ENCODE assay signal across 8 cellular contexts in the genomic region with DNA sequence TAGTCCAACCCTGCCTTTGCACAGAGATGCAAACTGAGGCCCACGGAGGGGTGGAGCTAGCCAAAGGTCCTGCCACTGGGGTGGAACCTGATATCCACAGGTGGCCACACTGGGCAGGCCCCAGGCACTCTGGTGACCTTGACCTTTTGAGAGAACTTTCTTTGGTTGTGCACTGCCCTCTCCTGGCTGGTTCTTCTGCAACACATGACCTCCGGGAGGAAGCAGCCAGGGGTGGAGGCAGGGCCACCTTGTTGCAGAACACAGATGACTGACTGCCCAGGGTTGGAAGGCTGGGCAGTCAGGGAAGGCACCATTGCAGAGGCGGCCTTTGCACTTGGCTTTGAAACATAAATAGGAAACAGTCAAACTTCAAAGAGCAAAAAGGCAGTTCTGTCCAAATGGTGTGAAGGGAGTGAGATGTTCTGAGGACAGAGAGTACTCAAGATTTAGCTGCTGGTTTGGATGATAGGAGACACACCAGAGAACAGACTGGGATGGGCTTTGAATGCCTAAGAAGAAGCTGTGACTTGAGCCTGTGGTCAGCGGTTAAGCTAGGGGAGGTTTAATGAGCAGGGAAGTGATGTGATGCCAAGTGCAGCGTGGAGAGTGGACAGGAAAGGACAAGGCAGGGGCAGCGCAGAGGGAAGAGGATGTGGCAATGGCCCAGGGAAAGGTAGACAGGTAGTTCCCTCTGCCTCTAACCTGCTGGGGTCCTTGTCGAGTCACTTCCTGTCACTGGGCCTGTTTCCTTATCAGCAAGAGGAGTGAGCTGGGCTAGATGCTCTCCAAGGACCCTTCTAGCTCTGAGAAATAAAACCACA. TPM values are rescaled to one million over a fixed set of nuclear protein-coding genes. Genes with fewer than 3 reads are reported as not detected.
DNase-seq lines count a peak whose midpoint lies in the region; ATAC-seq and TF ChIP-seq lines count a peak whose summit lies in the region.

No MANE protein-coding gene starts in this region.

- DNase-seq in Daoy (ENCODE audit: low read depth): peak; percentile 72
- peak; percentile 86 for DNase-seq in SK-MEL-5 (ENCODE audit: low read depth, low spot score)
- DNase-seq in amniotic stem cell (lab: John Stamatoyannopoulos, UW): peak; percentile 2
- DNase-seq in left ventricle myocardium inferior: peak; percentile 63
- DNase-seq in pulmonary artery endothelial cell (ENCODE audit: low read depth, low spot score): peak; percentile 5
- DNase-seq in NCI-H446 treated with DMSO at 0.1 percent for 48 hours (lab: John Stamatoyannopoulos, UW): no peak

- no peaks in the 10 kb centered on the region for H3K9me3 ChIP-seq in left ventricle myocardium inferior (replicated peaks)

- intact Hi-C loops in left ventricle myocardium inferior (cut with micrococcal nuclease): loop anchor here (10.0 kb wide), 1 partner anchor 196 kb away; a partner anchor contains a TSS

- TF ChIP-seq CTCF in left ventricle myocardium inferior (IDR thresholded peaks at IDR 0.05; ENCODE audit: borderline replicate concordance): peak; percentile 63

- no peaks in the 10 kb centered on the region for H3K27me3 ChIP-seq in left ventricle myocardium inferior (ENCODE audit: low read depth)

- no peak overlapping the region for H3K27ac ChIP-seq in left ventricle myocardium inferior (replicated peaks)

- peaks cover 7% of the 10 kb centered on the region for H3K4me1 ChIP-seq in left ventricle myocardium inferior

- H3K4me3 ChIP-seq in left ventricle myocardium inferior: no peak overlapping the region

- no peaks in the 10 kb centered on the region for H3K36me3 ChIP-seq in left ventricle myocardium inferior

- peak; percentile 72 for ATAC-seq in GM21360 (IDR thresholded peaks at IDR 0.05; ENCODE audit: unreplicated experiment)
- ATAC-seq in HG03571 (IDR thresholded peaks at IDR 0.05; ENCODE audit: unreplicated experiment): peak; percentile 80

- in situ Hi-C loops in SK-MEL-5 (cut with HindIII; ENCODE audit: low pct_unique_long_range_greater_than_20kb, low sequenced_read_pairs): no loop called here

RNA-seq across cellular contexts. Expression of a gene that starts 6.8 kb away (rescaled TPM):
- total RNA-seq in Daoy (2014; rRNA removed; shearing (Covaris generic)): 84.9 and 90.0 TPM in 2 replicates
- 20.8 and 25.7 TPM in 2 replicates for total RNA-seq in SK-MEL-5 (2014; rRNA removed; shearing (Covaris generic))
- 33.9 and 41.4 TPM in 2 replicates for polyA plus RNA-seq in SK-MEL-5 (2015; cell fraction: cytosol; rRNA removed)
- 48.1 and 58.7 TPM in 2 replicates for polyA plus RNA-seq in SK-MEL-5 (2015; cell fraction: nucleus; rRNA removed)
- total RNA-seq in left ventricle myocardium inferior: 19.3 TPM
- 20.0 and 41.1 TPM in 2 replicates for total RNA-seq in pulmonary artery endothelial cell

RNA-seq across cellular contexts. Expression of a gene that starts 48.0 kb away (rescaled TPM):
- total RNA-seq in Daoy (2014; rRNA removed; shearing (Covaris generic)): 4.5 and 9.4 TPM in 2 replicates
- total RNA-seq in SK-MEL-5 (2014; rRNA removed; shearing (Covaris generic)): not detected in 2 replicates
- polyA plus RNA-seq in SK-MEL-5 (2015; cell fraction: cytosol; rRNA removed): 0.21 TPM in 1 of 2 replicates, not detected in the other
- not detected in 2 replicates for polyA plus RNA-seq in SK-MEL-5 (2015; cell fraction: nucleus; rRNA removed)
- total RNA-seq in left ventricle myocardium inferior: 0.16 TPM
- 0.04 TPM in 1 of 2 replicates, not detected in the other for total RNA-seq in pulmonary artery endothelial cell
